Comparison of ENCODE assay signal across 9 cellular contexts in genomic region chr5:154273028-154273617, GRCh38.
A peak's percentile ranks its signal among the peaks of the same experiment; 100 is the strongest.
DNase-seq lines count a peak whose midpoint lies in the region; ATAC-seq and TF ChIP-seq lines count a peak whose summit lies in the region.
"Had no signal": no experiment of that assay in that cellular context is flagged by ENCODE, and none has a peak within 500 bp of the region (broad histone marks: within the 10 kb centered on the region; RNA-seq: fewer than 3 reads in every experiment).

No MANE protein-coding gene starts in this region.

- no peak for TF ChIP-seq POLR2A in gastroesophageal sphincter (IDR thresholded peaks at IDR 0.05)

- CTCF ChIA-PET in RWPE1 (lab: Yijun Ruan, JAX): interaction anchor here (0.6 kb wide), 1 partner anchor 58 kb away, joined by 3 read pairs; no protein-coding TSS in a partner anchor

- POLR2A ChIA-PET in RWPE1 (lab: Yijun Ruan, JAX; ENCODE audit: low non-redundant PET): no interaction called here

- no peak for TF ChIP-seq EP300 in gastroesophageal sphincter (IDR thresholded peaks at IDR 0.05)

- in situ Hi-C loops in GM13976 (cut with MboI; ENCODE audit: low sequenced_read_pairs, unreplicated experiment): no loop called here
- in situ Hi-C loops in HAP-1 (cut with MboI; ENCODE audit: low sequenced_read_pairs): no loop called here

- H3K4me3 ChIP-seq in gastroesophageal sphincter (no peak overlapping the region), HAP-1 (no peak overlapping the region)
- H3K4me3 ChIP-seq: tibial nerve had no signal

- H3K9me3 ChIP-seq in gastroesophageal sphincter (no peaks in the 10 kb centered on the region), HAP-1 (no peaks in the 10 kb centered on the region)
- H3K9me3 ChIP-seq: tibial nerve had no signal

- H3K4me1 ChIP-seq in gastroesophageal sphincter (peaks cover 0 to 51% (median 33%) of the 10 kb centered on the region in 3 donors), HAP-1 (peaks cover 21% of the 10 kb centered on the region)

- H3K27ac ChIP-seq in RWPE1: peak overlapping the region; percentile 51; the same call in 1 of the 2 replicates
- peak overlapping the region in 3 of 4 donors; percentile 22 to 59 (median 41) for H3K27ac ChIP-seq in gastroesophageal sphincter

- no peaks in the 10 kb centered on the region for H3K36me3 ChIP-seq in gastroesophageal sphincter
- no peaks in the 10 kb centered on the region for H3K36me3 ChIP-seq in HAP-1 (replicated peaks)
- H3K36me3 ChIP-seq: tibial nerve had no signal

- TF ChIP-seq CTCF in GM13976 (IDR thresholded peaks at IDR 0.05; ENCODE audit: borderline replicate concordance, control extremely low read depth, extremely low read depth, insufficient read depth, missing control alignments) (no peak), RWPE1 (conservative IDR thresholded peaks at IDR 0.05; ENCODE audit: low read depth) (no peak), gastroesophageal sphincter (IDR thresholded peaks at IDR 0.05) (no peak)

- 13 to 14% methylated on average over 1 to 3 of the region's 3 CpGs for WGBS in gastroesophageal sphincter (ENCODE audit: low coverage in 1 of 2), 2 donors

- H3K27me3 ChIP-seq in gastroesophageal sphincter (no peaks in the 10 kb centered on the region), HAP-1 (ENCODE audit: low read depth) (no peaks in the 10 kb centered on the region)
- H3K27me3 ChIP-seq: tibial nerve had no signal

- ATAC-seq in GM21737 (IDR thresholded peaks at IDR 0.05; ENCODE audit: unreplicated experiment) (peak; percentile 55), gastroesophageal sphincter (peak; percentile 63), GM18517 (IDR thresholded peaks at IDR 0.05; ENCODE audit: unreplicated experiment) (no peak)

- DNase-seq in GM13976 (ENCODE audit: low spot score) (peak; percentile 31), RWPE1 (ENCODE audit: low spot score) (peak; percentile 20), stromal cell of bone marrow (ENCODE audit: low read depth) (peak; percentile 39), HAP-1 (ENCODE audit: low spot score in 2 of 2) (no peak), DMS153 treated with DMSO at 0.1 percent for 48 hours (lab: John Stamatoyannopoulos, UW; ENCODE audit: unreplicated experiment) (no peak)

Comparison
In these comparisons a context has a peak if more than half of its experiments do, and no peak if none do; other contexts are left out.
1. DNase-seq: peak in GM13976 (single experiment), RWPE1 (single experiment) and stromal cell of bone marrow (single experiment); none in HAP-1 (0 of 2) and DMS153 treated with DMSO at 0.1 percent for 48 hours (single experiment).